ENCODE assay signal across 17 cellular contexts in genomic region chr5:86613459-86613858, GRCh38. TPM values are rescaled to one million over a fixed set of nuclear protein-coding genes. Genes with fewer than 3 reads are reported as not detected.
DNase-seq lines count a peak whose midpoint lies in the region; ATAC-seq, FAIRE-seq and TF ChIP-seq lines count a peak whose summit lies in the region.
"Had no signal": no experiment of that assay in that cellular context is flagged by ENCODE, and none has a peak within 500 bp of the region (broad histone marks: within the 10 kb centered on the region; RNA-seq: fewer than 3 reads in every experiment).

No MANE protein-coding gene starts in this region.

- no peak overlapping the region for H2BK5ac ChIP-seq in mesenchymal stem cell (ENCODE audit: low read depth, low read length, poor library complexity, severe bottlenecking)

- no peak for FAIRE-seq in bronchial epithelial cell (lab: Jason Lieb, UNC)
- FAIRE-seq: A204.1, H54, K562 had no signal

- H3K23ac ChIP-seq in mesenchymal stem cell (ENCODE audit: low read length in 2 of 2), result no peak overlapping the region

- no peak overlapping the region for H3K14ac ChIP-seq in mesenchymal stem cell (ENCODE audit: low read length in 2 of 2)

- no peak overlapping the region for H4K8ac ChIP-seq in mesenchymal stem cell (ENCODE audit: low read length)

- H2BK12ac ChIP-seq in mesenchymal stem cell (ENCODE audit: low read length in 2 of 2), result no peak overlapping the region

- no CpG with 5 or more reads among the region's 2 CpGs for WGBS in mesenchymal stem cell

- no peak overlapping the region for H3K9ac ChIP-seq in mesenchymal stem cell (ENCODE audit: low read length)

- H2BK120ac ChIP-seq in mesenchymal stem cell (ENCODE audit: low read depth, low read length), result no peak overlapping the region

- H3K27ac ChIP-seq in mesenchymal stem cell (ENCODE audit: low read length, poor library complexity, severe bottlenecking), result no peak overlapping the region

- intact Hi-C loops in Right ventricle myocardium inferior (cut with DNase I), result no loop called here

- no peak overlapping the region for H2AK5ac ChIP-seq in mesenchymal stem cell (ENCODE audit: low read length, severe bottlenecking)

- H4K91ac ChIP-seq in mesenchymal stem cell (ENCODE audit: low read length), result no peak overlapping the region

- H2BK15ac ChIP-seq in mesenchymal stem cell (ENCODE audit: low read depth, poor library complexity, severe bottlenecking), result no peak overlapping the region

- no peak for TF ChIP-seq CTCF in bronchial epithelial cell (IDR thresholded peaks at IDR 0.05; ENCODE audit: insufficient read depth, low read length, severe bottlenecking)

- H3K27me3 ChIP-seq in bronchial epithelial cell (ENCODE audit: control insufficient read depth, insufficient read depth, low read length) (no peaks in the 10 kb centered on the region), mesenchymal stem cell (ENCODE audit: control insufficient read depth in 1 of 2, insufficient read depth in 1 of 2, low read length in 2 of 2) (no peaks in the 10 kb centered on the region)

- DNase-seq in ELR (ENCODE audit: low read depth) (peak; percentile 31), LHCN-M2 (ENCODE audit: low read depth) (peak; percentile 7), bronchial epithelial cell (ENCODE audit: low read depth) (peak; percentile 17), mesenchymal stem cell (peak; percentile 8), Right ventricle myocardium inferior (ENCODE audit: missing footprints) (no peak), NCI-H2227 (lab: John Stamatoyannopoulos, UW; ENCODE audit: unreplicated experiment) (no peak), NCI-H446 (lab: John Stamatoyannopoulos, UW) (no peak)
- DNase-seq: GF-D8, NCI-H1694, NCI-H2081, NCI-H2171, NCI-H526, SHP77, SW 1271 had no signal

- ATAC-seq in Right ventricle myocardium inferior, result no peak
- ATAC-seq: K562 had no signal

- no peak overlapping the region for H3K4me3 ChIP-seq in bronchial epithelial cell (ENCODE audit: low read depth, low read length)
- H3K4me3 ChIP-seq in mesenchymal stem cell (ENCODE audit: insufficient read depth in 1 of 2, low read depth in 1 of 2, low read length in 2 of 2), result no peak overlapping the region
- H3K4me3 ChIP-seq: K562 had no signal

- no peak overlapping the region for H3K18ac ChIP-seq in mesenchymal stem cell (ENCODE audit: low read depth in 1 of 2, low read length in 2 of 2)

- H3K4me2 ChIP-seq in mesenchymal stem cell (ENCODE audit: low read length, poor library complexity, severe bottlenecking), result no peak overlapping the region

- no peaks in the 10 kb centered on the region for H3K9me3 ChIP-seq in mesenchymal stem cell (ENCODE audit: control insufficient read depth, low read length)

- no peak overlapping the region for H2AFZ ChIP-seq in mesenchymal stem cell (ENCODE audit: low read depth, low read length)

- no peaks in the 10 kb centered on the region for H3K4me1 ChIP-seq in mesenchymal stem cell (ENCODE audit: control insufficient read depth, insufficient read depth, low read depth, low read length)

- no peak overlapping the region for H3K4ac ChIP-seq in mesenchymal stem cell (ENCODE audit: low read depth in 1 of 2, low read length in 2 of 2)

- no peaks in the 10 kb centered on the region for H3K79me1 ChIP-seq in mesenchymal stem cell (replicated peaks; ENCODE audit: low read length, poor library complexity, severe bottlenecking)

- H3K36me3 ChIP-seq in bronchial epithelial cell (ENCODE audit: control insufficient read depth, insufficient read depth, low read length) (no peaks in the 10 kb centered on the region), mesenchymal stem cell (ENCODE audit: control insufficient read depth in 1 of 2, insufficient read depth in 2 of 2, low read depth in 1 of 2, low read length in 2 of 2) (no peaks in the 10 kb centered on the region)

RNA-seq across cellular contexts. Expression of gene COX7C, which starts 4.3 kb away (rescaled TPM):
- 281 and 292 TPM in 2 replicates for total RNA-seq in LHCN-M2 (2014; rRNA removed)
- polyA plus RNA-seq in LHCN-M2 (2012), result 948 TPM
- 226 and 231 TPM in 2 replicates for total RNA-seq in bronchial epithelial cell
- polyA plus RNA-seq in mesenchymal stem cell (2013, experiment 1 of 2), result 1,089 TPM
- 1,129 TPM for polyA plus RNA-seq in mesenchymal stem cell (2013, experiment 2 of 2)
- total RNA-seq in Right ventricle myocardium inferior, result 2,115 TPM

Comparison
In these comparisons a context has a peak if more than half of its experiments do, and no peak if none do; other contexts are left out.
1. DNase-seq: peak in ELR (single experiment), LHCN-M2 (single experiment), bronchial epithelial cell (single experiment) and mesenchymal stem cell (single experiment); none in Right ventricle myocardium inferior (single experiment), NCI-H2227 (single experiment) and NCI-H446 (0 of 2).